In genomic region chr12:42094277-42094676, GRCh38 we compare ENCODE assay signal across 10 cellular contexts. TPM values are rescaled to one million over a fixed set of nuclear protein-coding genes. Genes with fewer than 3 reads are reported as not detected.
A peak's percentile ranks its signal among the peaks of the same experiment; 100 is the strongest.
DNase-seq lines count a peak whose midpoint lies in the region; ATAC-seq and TF ChIP-seq lines count a peak whose summit lies in the region.
"Had no signal": no experiment of that assay in that cellular context is flagged by ENCODE, and none has a peak within 500 bp of the region (broad histone marks: within the 10 kb centered on the region; RNA-seq: fewer than 3 reads in every experiment).

No MANE protein-coding gene starts in this region.

- CTCF ChIA-PET in activated CD8-positive, alpha-beta memory T cell treated with anti-CD3 and anti-CD28 coated beads, Interleukin-2, amount 10 ng/mL, durations not matched to agents 7 days and 5 days (lab: Charles Lee) = interaction anchor here (1.2 kb wide), 1 partner anchor 238 kb away, joined by 3 read pairs; no protein-coding TSS in a partner anchor

- H3K36me3 ChIP-seq in right atrium auricular region (no peaks in the 10 kb centered on the region), sigmoid colon (peaks cover 0 to 11% (median 0%) of the 10 kb centered on the region in 4 donors)

- H3K4me3 ChIP-seq in right cardiac atrium (ENCODE audit: low read length) (no peak overlapping the region), right atrium auricular region (no peak overlapping the region), fibroblast of pulmonary artery (replicated peaks; ENCODE audit: low read depth, low read length) (no peak overlapping the region), sigmoid colon (no peak overlapping the region)
- H3K4me3 ChIP-seq: coronary artery had no signal

- peak overlapping the region; percentile 32 for H3K27ac Mint-ChIP-seq in activated CD8-positive, alpha-beta memory T cell treated with anti-CD3 and anti-CD28 coated beads, Interleukin-2, amount 10 ng/mL, durations not matched to agents 7 days and 5 days
- no peak overlapping the region for H3K27ac Mint-ChIP-seq in stimulated activated naive CD8-positive, alpha-beta T cell treated with anti-CD3 and anti-CD28 coated beads, Interleukin-15, amount 100 ng/mL, for 72 hours

- no peaks in the 10 kb centered on the region for H3K27me3 ChIP-seq in right cardiac atrium (ENCODE audit: control insufficient read depth, insufficient read depth)
- no peaks in the 10 kb centered on the region for H3K27me3 ChIP-seq in right atrium auricular region
- no peaks in the 10 kb centered on the region for H3K27me3 ChIP-seq in sigmoid colon

- WGBS in right cardiac atrium = 82% methylated on average over 5 of the region's 5 CpGs
- 82 to 88% methylated on average over 5 of the region's 5 CpGs for WGBS in sigmoid colon, 2 donors

- H3K27me3 Mint-ChIP-seq in activated CD8-positive, alpha-beta memory T cell treated with anti-CD3 and anti-CD28 coated beads, Interleukin-2, amount 10 ng/mL, durations not matched to agents 7 days and 5 days = no peaks in the 10 kb centered on the region
- no peaks in the 10 kb centered on the region for H3K27me3 Mint-ChIP-seq in stimulated activated naive CD8-positive, alpha-beta T cell treated with anti-CD3 and anti-CD28 coated beads, Interleukin-15, amount 100 ng/mL, for 72 hours
- H3K27me3 Mint-ChIP-seq: CD4-positive, alpha-beta memory T cell had no signal

- no peak for DNase-seq in right cardiac atrium
- DNase-seq in right atrium auricular region (ENCODE audit: low spot score) = no peak
- DNase-seq in activated CD8-positive, alpha-beta memory T cell treated with anti-CD3 and anti-CD28 coated beads, Interleukin-2, amount 10 ng/mL, durations not matched to agents 7 days and 5 days = peak; percentile 52
- DNase-seq in fibroblast of pulmonary artery (ENCODE audit: low read depth) = peak; percentile 65
- DNase-seq in stimulated activated naive CD8-positive, alpha-beta T cell treated with anti-CD3 and anti-CD28 coated beads, Interleukin-15, amount 100 ng/mL, for 72 hours = peak; percentile 5 to 11
- DNase-seq in sigmoid colon = no peak
- DNase-seq: CD4-positive, alpha-beta memory T cell had no signal

- H3K4me1 ChIP-seq in right cardiac atrium (ENCODE audit: control insufficient read depth, insufficient read depth, low read length) (no peaks in the 10 kb centered on the region), right atrium auricular region (no peaks in the 10 kb centered on the region), sigmoid colon (peaks cover 0 to 18% (median 6%) of the 10 kb centered on the region in 4 donors)

- no peaks in the 10 kb centered on the region for H3K9me3 ChIP-seq in right cardiac atrium (ENCODE audit: control insufficient read depth, low read length)
- H3K9me3 ChIP-seq in right atrium auricular region = no peaks in the 10 kb centered on the region
- H3K9me3 ChIP-seq in sigmoid colon = no peaks in the 10 kb centered on the region

- TF ChIP-seq EP300 in sigmoid colon (IDR thresholded peaks at IDR 0.05) = no peak

- no peak for TF ChIP-seq CTCF in right atrium auricular region (IDR thresholded peaks at IDR 0.05)
- TF ChIP-seq CTCF in fibroblast of pulmonary artery (IDR thresholded peaks at IDR 0.05; ENCODE audit: low read length, missing control alignments) = no peak
- no peak for TF ChIP-seq CTCF in sigmoid colon (IDR thresholded peaks at IDR 0.05)

- H3K27ac ChIP-seq in right cardiac atrium (ENCODE audit: low read length) (no peak overlapping the region), right atrium auricular region (no peak overlapping the region), sigmoid colon (no peak overlapping the region)
- H3K27ac ChIP-seq: coronary artery had no signal

- no peaks in the 10 kb centered on the region for H3K9me3 Mint-ChIP-seq in activated CD8-positive, alpha-beta memory T cell treated with anti-CD3 and anti-CD28 coated beads, Interleukin-2, amount 10 ng/mL, durations not matched to agents 7 days and 5 days (ENCODE audit: low read depth)
- no peaks in the 10 kb centered on the region for H3K9me3 Mint-ChIP-seq in stimulated activated naive CD8-positive, alpha-beta T cell treated with anti-CD3 and anti-CD28 coated beads, Interleukin-15, amount 100 ng/mL, for 72 hours
- H3K9me3 Mint-ChIP-seq: CD4-positive, alpha-beta memory T cell had no signal

- intact Hi-C loops in right cardiac atrium (cut with DNase I) (no loop called here), sigmoid colon (cut with DNase I) (no loop called here)

- peaks cover 19% of the 10 kb centered on the region for H3K36me3 Mint-ChIP-seq in activated CD8-positive, alpha-beta memory T cell treated with anti-CD3 and anti-CD28 coated beads, Interleukin-2, amount 10 ng/mL, durations not matched to agents 7 days and 5 days

- peaks cover 26% of the 10 kb centered on the region for H3K4me1 Mint-ChIP-seq in activated CD8-positive, alpha-beta memory T cell treated with anti-CD3 and anti-CD28 coated beads, Interleukin-2, amount 10 ng/mL, durations not matched to agents 7 days and 5 days
- H3K4me1 Mint-ChIP-seq in stimulated activated naive CD8-positive, alpha-beta T cell treated with anti-CD3 and anti-CD28 coated beads, Interleukin-15, amount 100 ng/mL, for 72 hours = peaks cover 55% of the 10 kb centered on the region

- H3K4me3 Mint-ChIP-seq in activated CD8-positive, alpha-beta memory T cell treated with anti-CD3 and anti-CD28 coated beads, Interleukin-2, amount 10 ng/mL, durations not matched to agents 7 days and 5 days = no peak overlapping the region
- H3K4me3 Mint-ChIP-seq in stimulated activated naive CD8-positive, alpha-beta T cell treated with anti-CD3 and anti-CD28 coated beads, Interleukin-15, amount 100 ng/mL, for 72 hours = peak overlapping the region; percentile 9 to 54

- ATAC-seq in right cardiac atrium = peak; percentile 38 to 39
- ATAC-seq in activated CD8-positive, alpha-beta memory T cell treated with anti-CD3 and anti-CD28 coated beads, Interleukin-2, amount 10 ng/mL, durations not matched to agents 7 days and 5 days = peak; percentile 87
- peak; percentile 81 for ATAC-seq in stimulated activated naive CD8-positive, alpha-beta T cell treated with anti-CD3 and anti-CD28 coated beads, Interleukin-15, amount 100 ng/mL, for 72 hours
- ATAC-seq in GM19397 (IDR thresholded peaks at IDR 0.05; ENCODE audit: unreplicated experiment) = no peak
- no peak for ATAC-seq in HG03139 (IDR thresholded peaks at IDR 0.05; ENCODE audit: unreplicated experiment)

- no peak for TF ChIP-seq POLR2A in sigmoid colon (IDR thresholded peaks at IDR 0.05)

RNA-seq across cellular contexts. Expression of gene GXYLT1, which starts 50.4 kb away (rescaled TPM):
- total RNA-seq in right cardiac atrium (1 to 10 TPM; 5.7 to 8.2 (median 6.2) TPM), right atrium auricular region (1 to 10 TPM; 5.9 TPM), sigmoid colon (10 to 100 TPM in 3 of 4 donors, 1 to 10 TPM in 1; 8.8 to 14.3 (median 11.5) TPM)
- polyA plus RNA-seq in right cardiac atrium (2.0 TPM), sigmoid colon (1 to 10 TPM in 2 of 3 donors, under 1 TPM in 1; 0.92 to 2.8 (median 1.2) TPM)
- total RNA-seq in activated CD8-positive, alpha-beta memory T cell treated with anti-CD3 and anti-CD28 coated beads, Interleukin-2, amount 10 ng/mL, durations not matched to agents 7 days and 5 days = 1 to 10 TPM; 8.4 to 8.7 TPM

Comparison
In these comparisons a context has a peak if more than half of its experiments do, and no peak if none do; other contexts are left out.
1. ATAC-seq: peak in right cardiac atrium (2 of 2), activated CD8-positive, alpha-beta memory T cell treated with anti-CD3 and anti-CD28 coated beads, Interleukin-2, amount 10 ng/mL, durations not matched to agents 7 days and 5 days (single experiment) and stimulated activated naive CD8-positive, alpha-beta T cell treated with anti-CD3 and anti-CD28 coated beads, Interleukin-15, amount 100 ng/mL, for 72 hours (single experiment); none in GM19397 (single experiment) and HG03139 (single experiment).
2. DNase-seq: peak in activated CD8-positive, alpha-beta memory T cell treated with anti-CD3 and anti-CD28 coated beads, Interleukin-2, amount 10 ng/mL, durations not matched to agents 7 days and 5 days (single experiment), fibroblast of pulmonary artery (single experiment) and stimulated activated naive CD8-positive, alpha-beta T cell treated with anti-CD3 and anti-CD28 coated beads, Interleukin-15, amount 100 ng/mL, for 72 hours (2 of 2); none in right cardiac atrium (0 of 3), right atrium auricular region (single experiment) and sigmoid colon (single experiment).